ENCODE assay signal across 2 cellular contexts in the genomic region with DNA sequence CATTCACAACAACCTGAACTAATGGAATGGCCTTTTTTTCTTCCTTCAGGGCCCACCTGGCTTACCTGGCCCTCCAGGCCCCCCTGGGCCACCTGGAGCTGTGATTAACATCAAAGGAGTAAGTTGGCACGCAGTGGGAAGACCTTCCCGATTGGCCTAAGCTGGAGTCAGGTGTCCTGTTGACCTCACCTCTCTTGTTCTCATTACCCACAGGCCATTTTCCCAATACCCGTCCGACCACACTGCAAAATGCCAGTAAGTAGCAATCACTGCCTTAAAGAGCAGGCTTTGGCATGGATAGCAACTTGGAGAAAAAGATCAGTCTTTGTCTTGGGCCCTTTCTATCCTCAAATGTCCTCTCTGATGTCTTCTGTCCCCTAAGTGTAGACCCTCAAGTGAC.
TF ChIP-seq lines count a peak whose summit lies in the region.

No MANE protein-coding gene starts in this region.

TF ChIP-seq in IMR-90, 13 proteins besides CTCF, POLR2A, EP300 and RAD21:
- TF ChIP-seq RCOR1 (IDR thresholded peaks at IDR 0.05; ENCODE audit: insufficient replicate concordance, low read length) (no peak), NFE2L2 (IDR thresholded peaks at IDR 0.05; ENCODE audit: low read depth, low read length) (no peak), MAFK (IDR thresholded peaks at IDR 0.05; ENCODE audit: low read depth, low read length) (no peak), CEBPB (IDR thresholded peaks at IDR 0.05; ENCODE audit: low read depth, low read length) (no peak), SMC3 (IDR thresholded peaks at IDR 0.05; ENCODE audit: low read depth, low read length) (no peak), MAZ (IDR thresholded peaks at IDR 0.05; ENCODE audit: borderline replicate concordance, low read depth, low read length) (no peak), FOS (IDR thresholded peaks at IDR 0.05; ENCODE audit: low read depth, low read length) (no peak), RFX5 (IDR thresholded peaks at IDR 0.05; ENCODE audit: low read depth, low read length) (no peak), MXI1 (IDR thresholded peaks at IDR 0.05; ENCODE audit: borderline replicate concordance, low read depth, low read length) (no peak), CHD1 (IDR thresholded peaks at IDR 0.05; ENCODE audit: low read depth, low read length) (no peak), BHLHE40 (IDR thresholded peaks at IDR 0.05; ENCODE audit: low read depth, low read length) (no peak)
- TF ChIP-seq, protein P1, sequence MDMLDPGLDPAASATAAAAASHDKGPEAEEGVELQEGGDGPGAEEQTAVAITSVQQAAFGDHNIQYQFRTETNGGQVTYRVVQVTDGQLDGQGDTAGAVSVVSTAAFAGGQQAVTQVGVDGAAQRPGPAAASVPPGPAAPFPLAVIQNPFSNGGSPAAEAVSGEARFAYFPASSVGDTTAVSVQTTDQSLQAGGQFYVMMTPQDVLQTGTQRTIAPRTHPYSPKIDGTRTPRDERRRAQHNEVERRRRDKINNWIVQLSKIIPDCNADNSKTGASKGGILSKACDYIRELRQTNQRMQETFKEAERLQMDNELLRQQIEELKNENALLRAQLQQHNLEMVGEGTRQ (IDR thresholded peaks at IDR 0.05; ENCODE audit: low read depth, low read length): no peak
- TF ChIP-seq, protein P2, sequence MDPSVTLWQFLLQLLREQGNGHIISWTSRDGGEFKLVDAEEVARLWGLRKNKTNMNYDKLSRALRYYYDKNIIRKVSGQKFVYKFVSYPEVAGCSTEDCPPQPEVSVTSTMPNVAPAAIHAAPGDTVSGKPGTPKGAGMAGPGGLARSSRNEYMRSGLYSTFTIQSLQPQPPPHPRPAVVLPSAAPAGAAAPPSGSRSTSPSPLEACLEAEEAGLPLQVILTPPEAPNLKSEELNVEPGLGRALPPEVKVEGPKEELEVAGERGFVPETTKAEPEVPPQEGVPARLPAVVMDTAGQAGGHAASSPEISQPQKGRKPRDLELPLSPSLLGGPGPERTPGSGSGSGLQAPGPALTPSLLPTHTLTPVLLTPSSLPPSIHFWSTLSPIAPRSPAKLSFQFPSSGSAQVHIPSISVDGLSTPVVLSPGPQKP (IDR thresholded peaks at IDR 0.05; ENCODE audit: borderline replicate concordance, low read depth, low read length): no peak

TF ChIP-seq in H1, 55 proteins besides CTCF, POLR2A, EP300 and RAD21:
- TF ChIP-seq SP1 (IDR thresholded peaks at IDR 0.05; ENCODE audit: low read depth, low read length): no peak
TF ChIP-seq in H1: peak in this region for 0.
